In the genomic region with DNA sequence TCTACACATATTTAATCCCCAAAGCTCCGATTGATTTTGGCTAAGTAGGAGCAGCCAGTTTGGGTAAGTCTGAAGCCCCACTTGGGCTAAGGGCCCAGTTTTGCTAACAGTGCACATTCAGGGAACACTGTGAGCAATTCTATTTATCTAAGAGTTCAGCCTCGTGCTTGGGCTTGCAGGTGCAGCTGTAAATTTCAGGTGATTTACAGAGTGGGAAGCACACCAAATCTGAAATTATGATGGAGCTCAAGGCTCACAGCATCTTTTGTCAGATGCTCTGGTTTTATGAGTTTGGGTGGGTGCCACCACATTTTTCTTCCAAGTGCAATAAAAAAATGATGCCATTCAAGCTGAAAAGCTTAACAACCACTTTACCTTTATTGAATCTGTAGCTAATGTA, we compare ENCODE assay signal across 13 cellular contexts.
DNase-seq lines count a peak whose midpoint lies in the region; ATAC-seq lines count a peak whose summit lies in the region.
"Had no signal": no experiment of that assay in that cellular context is flagged by ENCODE, and none has a peak within 500 bp of the region (broad histone marks: within the 10 kb centered on the region; RNA-seq: fewer than 3 reads in every experiment).

No MANE protein-coding gene starts in this region.

- peak; percentile 12 for DNase-seq in NCI-H82 (lab: John Stamatoyannopoulos, UW)
- no peak for DNase-seq in NCI-H82 treated with DMSO at 0.1 percent for 48 hours (lab: John Stamatoyannopoulos, UW; ENCODE audit: unreplicated experiment)
- DNase-seq in NCI-H2081 (lab: John Stamatoyannopoulos, UW): peak; percentile 85 to 96
- peak; percentile 19 for DNase-seq in NCI-H748 treated with DMSO at 0.1 percent for 48 hours (lab: John Stamatoyannopoulos, UW)
- no peak for DNase-seq in putamen (ENCODE audit: low spot score)
- DNase-seq in Kasumi-1 (lab: John Stamatoyannopoulos, UW): no peak
- DNase-seq: DMS 273 treated with DMSO at 0.1 percent for 48 hours, GOT3, MG63, NCI-H1436 treated with DMSO at 0.1 percent for 48 hours, NCI-H526 had no signal

- ATAC-seq in HG03175 (IDR thresholded peaks at IDR 0.05; ENCODE audit: unreplicated experiment): no peak
- ATAC-seq: HepG2 had no signal

Comparison
In these comparisons a context has a peak if more than half of its experiments do, and no peak if none do; other contexts are left out.
1. DNase-seq: peak in NCI-H82 (single experiment), NCI-H2081 (2 of 2) and NCI-H748 treated with DMSO at 0.1 percent for 48 hours (single experiment); none in NCI-H82 treated with DMSO at 0.1 percent for 48 hours (single experiment), putamen (single experiment) and Kasumi-1 (0 of 2).